ENCODE assay signal across 20 cellular contexts in the genomic region with DNA sequence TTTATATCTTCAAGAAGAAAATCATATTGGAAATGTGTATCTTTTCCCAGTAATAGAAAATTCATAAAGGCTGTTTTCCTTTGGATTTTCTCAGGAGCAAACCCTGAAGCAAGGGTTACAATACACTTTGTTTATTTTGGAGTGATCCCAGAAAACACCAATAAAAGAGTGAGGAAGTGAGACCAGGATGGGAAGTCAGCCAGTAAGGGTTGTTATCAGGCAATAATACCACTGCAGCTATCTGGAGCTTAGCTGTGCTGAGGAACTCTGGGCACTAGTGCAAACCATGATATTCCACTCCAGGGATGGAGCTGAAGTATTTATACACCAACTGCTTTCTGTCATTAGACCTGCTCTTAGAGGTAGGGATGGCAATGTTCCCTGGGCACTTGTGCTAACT.
A peak's percentile ranks its signal among the peaks of the same experiment; 100 is the strongest.
DNase-seq lines count a peak whose midpoint lies in the region; ATAC-seq and TF ChIP-seq lines count a peak whose summit lies in the region.
"Had no signal": no experiment of that assay in that cellular context is flagged by ENCODE, and none has a peak within 500 bp of the region (broad histone marks: within the 10 kb centered on the region; RNA-seq: fewer than 3 reads in every experiment).

No MANE protein-coding gene starts in this region.

- H3K27ac Mint-ChIP-seq in activated CD8-positive, alpha-beta T cell treated with anti-CD3 and anti-CD28 coated beads, Interleukin-2, amount 10 ng/mL, durations not matched to agents 7 days and 5 days = no peak overlapping the region
- H3K27ac Mint-ChIP-seq: activated B cell treated with CpG ODN at 0.5 μM for 24 hours had no signal

- no peaks in the 10 kb centered on the region for H3K4me1 Mint-ChIP-seq in activated CD8-positive, alpha-beta T cell treated with anti-CD3 and anti-CD28 coated beads, Interleukin-2, amount 10 ng/mL, durations not matched to agents 7 days and 5 days (ENCODE audit: low read depth)
- H3K4me1 Mint-ChIP-seq: activated B cell treated with CpG ODN at 0.5 μM for 24 hours had no signal

- ATAC-seq in left colon = peak; percentile 95
- ATAC-seq in activated CD8-positive, alpha-beta T cell treated with anti-CD3 and anti-CD28 coated beads, Interleukin-2, amount 10 ng/mL, durations not matched to agents 7 days and 5 days = no peak
- ATAC-seq in GM21367 (IDR thresholded peaks at IDR 0.05; ENCODE audit: unreplicated experiment) = no peak
- ATAC-seq: heart left ventricle had no signal

- intact Hi-C loops in left colon (cut with DNase I, micrococcal nuclease) = no loop called here

- CTCF ChIA-PET in activated CD8-positive, alpha-beta T cell treated with anti-CD3 and anti-CD28 coated beads, Interleukin-2, amount 10 ng/mL, durations not matched to agents 7 days and 5 days (lab: Charles Lee) = no interaction called here

- no peaks in the 10 kb centered on the region for H3K27me3 Mint-ChIP-seq in activated CD8-positive, alpha-beta T cell treated with anti-CD3 and anti-CD28 coated beads, Interleukin-2, amount 10 ng/mL, durations not matched to agents 7 days and 5 days (ENCODE audit: low read depth)
- H3K27me3 Mint-ChIP-seq: activated B cell treated with CpG ODN at 0.5 μM for 24 hours had no signal

- H3K4me3 Mint-ChIP-seq in activated CD8-positive, alpha-beta T cell treated with anti-CD3 and anti-CD28 coated beads, Interleukin-2, amount 10 ng/mL, durations not matched to agents 7 days and 5 days = no peak overlapping the region
- H3K4me3 Mint-ChIP-seq: activated B cell treated with CpG ODN at 0.5 μM for 24 hours had no signal

- H3K36me3 Mint-ChIP-seq in activated CD8-positive, alpha-beta T cell treated with anti-CD3 and anti-CD28 coated beads, Interleukin-2, amount 10 ng/mL, durations not matched to agents 7 days and 5 days (ENCODE audit: low read depth) = no peaks in the 10 kb centered on the region

- no peaks in the 10 kb centered on the region for H3K9me3 Mint-ChIP-seq in activated CD8-positive, alpha-beta T cell treated with anti-CD3 and anti-CD28 coated beads, Interleukin-2, amount 10 ng/mL, durations not matched to agents 7 days and 5 days (ENCODE audit: insufficient read depth)

- no peaks in the 10 kb centered on the region for H3K36me3 ChIP-seq in WERI-Rb-1
- H3K36me3 ChIP-seq: heart left ventricle, spleen had no signal

- POLR2A ChIA-PET in activated CD8-positive, alpha-beta T cell treated with anti-CD3 and anti-CD28 coated beads, Interleukin-2, amount 10 ng/mL, durations not matched to agents 7 days and 5 days (lab: Charles Lee) = no interaction called here

- no peak overlapping the region for H3K4me3 ChIP-seq in WERI-Rb-1 (ENCODE audit: low read depth, low read length)
- H3K4me3 ChIP-seq: heart left ventricle, PC-9, spleen had no signal

- no peak overlapping the region for H3K27ac ChIP-seq in WERI-Rb-1
- H3K27ac ChIP-seq: heart left ventricle, PC-9, spleen had no signal

- no peaks in the 10 kb centered on the region for H3K27me3 ChIP-seq in WERI-Rb-1 (ENCODE audit: insufficient read depth, low read depth, severe bottlenecking)
- H3K27me3 ChIP-seq: heart left ventricle, spleen had no signal

- no peaks in the 10 kb centered on the region for H3K9me3 ChIP-seq in WERI-Rb-1 (ENCODE audit: severe bottlenecking)
- H3K9me3 ChIP-seq: heart left ventricle had no signal

- no peak for TF ChIP-seq CTCF in WERI-Rb-1 (IDR thresholded peaks at IDR 0.05; ENCODE audit: low read depth, low read length)

- peak; percentile 50 for DNase-seq in DMS53 (lab: John Stamatoyannopoulos, UW)
- DNase-seq in LHCN-M2 (ENCODE audit: low read depth) = peak; percentile 58
- peak; percentile 1 for DNase-seq in amniotic epithelial cell (ENCODE audit: low read depth)
- peak in 1 of 2 donors; percentile 4 for DNase-seq in left colon
- no peak for DNase-seq in WERI-Rb-1
- DNase-seq in AG08395 (ENCODE audit: low spot score) = no peak
- no peak for DNase-seq in activated CD8-positive, alpha-beta T cell treated with anti-CD3 and anti-CD28 coated beads, Interleukin-2, amount 10 ng/mL, durations not matched to agents 7 days and 5 days
- DNase-seq: activated B cell treated with CpG ODN at 0.5 μM for 24 hours; activated effector memory CD4-positive, alpha-beta T cell treated with Interleukin-2 at 50 U/mL for 16 hours; anterior cingulate cortex; dermis blood vessel endothelial cell; erythroblast; heart left ventricle; KBM-7; NCI-H1417 treated with DMSO at 0.1 percent for 48 hours; NCI-H226; PC-9; spleen; stimulated activated naive CD4-positive, alpha-beta T cell had no signal

Comparison
In these comparisons a context has a peak if more than half of its experiments do, and no peak if none do; other contexts are left out.
1. DNase-seq: peak in DMS53 (single experiment), LHCN-M2 (single experiment) and amniotic epithelial cell (single experiment); none in WERI-Rb-1 (single experiment), AG08395 (single experiment) and activated CD8-positive, alpha-beta T cell treated with anti-CD3 and anti-CD28 coated beads, Interleukin-2, amount 10 ng/mL, durations not matched to agents 7 days and 5 days (single experiment).